ENCODE assay signal across 1 cellular context in the genomic region with DNA sequence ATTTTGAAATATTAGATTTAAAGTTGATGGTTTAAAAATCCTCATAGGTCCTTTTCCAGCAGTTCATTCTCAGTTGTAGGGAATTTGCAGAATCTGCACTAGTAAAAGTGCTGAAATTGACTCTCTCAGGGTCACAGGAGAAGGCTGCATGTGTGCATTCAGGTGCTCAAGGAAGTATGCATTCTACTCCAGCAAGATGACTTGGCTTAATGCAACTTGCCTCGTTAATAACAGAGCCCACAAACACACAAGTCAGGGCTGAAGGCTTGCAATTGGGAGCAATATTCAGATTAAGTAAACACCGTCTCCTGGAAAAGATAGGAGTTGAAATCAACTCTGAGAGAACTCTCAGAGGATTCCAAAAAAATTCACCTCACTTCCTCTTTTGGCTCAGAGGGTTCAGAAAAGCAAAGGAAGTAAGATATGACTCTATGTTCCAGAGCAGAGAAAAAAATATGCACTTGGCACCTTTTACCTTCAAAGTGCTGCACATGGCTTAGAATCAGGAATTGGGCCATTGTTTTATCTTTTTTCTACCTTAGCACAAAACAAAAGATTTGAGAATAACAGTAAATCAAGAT.
A peak's percentile ranks its signal among the peaks of the same experiment; 100 is the strongest.
TF ChIP-seq lines count a peak whose summit lies in the region.

No MANE protein-coding gene starts in this region.

TF ChIP-seq in K562, 482 proteins besides CTCF, POLR2A, EP300 and RAD21 (continued from another document):
- TF ChIP-seq ZBTB33 (CRISPR knock-in tag; IDR thresholded peaks at IDR 0.05) (no peak), SMARCE1 (IDR thresholded peaks at IDR 0.05) (peak; percentile 39; the same call in 1 of the 2 replicates), CC2D1A (IDR thresholded peaks at IDR 0.05) (peak; percentile 14; the same call in 1 of the 2 replicates)
